9 cellular contexts compared by ENCODE assay signal in the genomic region with DNA sequence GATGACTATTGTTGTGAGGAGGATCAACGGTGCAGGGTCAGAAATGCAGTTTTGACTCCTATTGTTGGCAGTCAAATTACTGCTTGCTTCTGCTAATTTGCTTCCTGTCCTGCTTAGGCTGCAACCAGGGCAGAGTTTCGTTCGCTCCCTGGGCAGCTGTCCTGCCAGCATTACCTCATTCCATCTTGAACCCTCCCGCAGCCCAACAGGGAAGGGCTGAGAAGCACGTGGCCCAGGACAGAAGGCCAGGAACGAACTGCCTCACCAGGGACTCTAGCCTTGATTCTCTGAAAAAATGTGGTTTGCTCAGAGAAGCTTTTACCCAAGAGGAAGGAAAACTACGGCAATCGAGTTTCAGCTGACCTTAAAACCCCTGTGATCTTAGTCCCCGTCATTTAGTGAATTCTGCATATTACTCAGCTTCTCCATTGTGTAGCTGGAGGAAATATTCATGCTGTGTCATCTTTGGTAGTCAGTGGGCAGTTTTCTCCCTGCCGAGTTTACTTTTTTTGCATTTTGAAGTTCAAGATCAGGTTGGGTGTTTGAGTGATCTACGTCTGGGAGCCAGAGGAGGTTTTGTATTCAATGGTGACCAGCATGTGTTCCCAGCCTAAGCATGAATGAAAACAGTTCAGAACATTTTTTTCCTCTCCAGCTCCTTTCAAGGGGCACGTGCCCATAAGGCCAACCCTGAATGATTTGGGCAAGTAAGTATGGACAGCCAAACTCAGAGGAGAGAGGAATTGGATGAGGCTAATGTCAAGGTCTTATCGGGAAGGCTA. TPM values are rescaled to one million over a fixed set of nuclear protein-coding genes. Genes with fewer than 3 reads are reported as not detected.
A peak's percentile ranks its signal among the peaks of the same experiment; 100 is the strongest.
DNase-seq lines count a peak whose midpoint lies in the region; ATAC-seq and TF ChIP-seq lines count a peak whose summit lies in the region.
"Had no signal": no experiment of that assay in that cellular context is flagged by ENCODE, and none has a peak within 500 bp of the region (broad histone marks: within the 10 kb centered on the region; RNA-seq: fewer than 3 reads in every experiment).

No MANE protein-coding gene starts in this region.

- 0 out of 2 replicates have a peak, but pooled peaks cover 3% of the 10 kb centered on the region for H3K4me1 ChIP-seq in BLaER1

- no peaks in the 10 kb centered on the region for H3K9me3 ChIP-seq in BLaER1

- TF ChIP-seq CTCF in fibroblast of the aortic adventitia (IDR thresholded peaks at IDR 0.05; ENCODE audit: insufficient read depth, low read length) (no peak), omental fat pad (IDR thresholded peaks at IDR 0.05) (no peak)

- no peaks in the 10 kb centered on the region for H3K36me3 ChIP-seq in BLaER1

- peak; percentile 42 to 49 for DNase-seq in activated CD4-positive, alpha-beta T cell treated with anti-CD3 and anti-CD28 coated beads, Interleukin-2, amount 50 U/mL, for 48 hours
- peak; percentile 82 for DNase-seq in fibroblast of the aortic adventitia (ENCODE audit: low read depth)
- DNase-seq in omental fat pad (ENCODE audit: low spot score): no peak
- no peak for DNase-seq in HT-29 (ENCODE audit: low spot score)
- no peak for DNase-seq in 8988T

- H3K27ac ChIP-seq in BLaER1: no peak overlapping the region

- H3K4me3 ChIP-seq in BLaER1 (no peak overlapping the region), fibroblast of the aortic adventitia (ENCODE audit: low read depth, low read length) (no peak overlapping the region)

- H3K27me3 ChIP-seq in BLaER1: no peaks in the 10 kb centered on the region

- ATAC-seq in GM19324 (IDR thresholded peaks at IDR 0.05; ENCODE audit: low FRiP score, unreplicated experiment) (peak; percentile 85), HG03378 (IDR thresholded peaks at IDR 0.05; ENCODE audit: unreplicated experiment) (peak; percentile 96), omental fat pad (ENCODE audit: low FRiP score) (peak; percentile 79)
- ATAC-seq: naive thymus-derived CD8-positive, alpha-beta T cell had no signal

- H3K4me2 ChIP-seq in BLaER1: peak overlapping the region; percentile 17; the same call in 1 of the 2 replicates

- no peaks in the 10 kb centered on the region for H4K20me1 ChIP-seq in BLaER1

- H3K9ac ChIP-seq in BLaER1: no peak overlapping the region

RNA-seq across cellular contexts. Expression of gene TLNRD1, which starts 23.0 kb away (rescaled TPM):
- total RNA-seq in fibroblast of the aortic adventitia (ENCODE audit: low replicate concordance): 9.3 and 10.5 TPM in 2 replicates
- total RNA-seq in omental fat pad: 10 to 100 TPM; 39.0 to 59.4 (median 41.8) TPM
- total RNA-seq in HT-29 (2014; rRNA removed; shearing (Covaris generic)): 64.1 and 67.1 TPM in 2 replicates

RNA-seq across cellular contexts. Expression of gene MESD, which starts 34.1 kb away (rescaled TPM):
- 18.9 and 25.8 TPM in 2 replicates for total RNA-seq in fibroblast of the aortic adventitia (ENCODE audit: low replicate concordance)
- total RNA-seq in omental fat pad: 10 to 100 TPM; 19.5 to 26.1 (median 22.6) TPM
- total RNA-seq in HT-29 (2014; rRNA removed; shearing (Covaris generic)): 15.5 and 18.1 TPM in 2 replicates

Comparison
In these comparisons a context has a peak if more than half of its experiments do, and no peak if none do; other contexts are left out.
1. DNase-seq: peak in activated CD4-positive, alpha-beta T cell treated with anti-CD3 and anti-CD28 coated beads, Interleukin-2, amount 50 U/mL, for 48 hours (2 of 2) and fibroblast of the aortic adventitia (single experiment); none in omental fat pad (single experiment), HT-29 (single experiment) and 8988T (single experiment).
2. Peak in every context shown above with its lines, with median percentiles within 50 percentile points of each other: ATAC-seq.